In the genomic region with DNA sequence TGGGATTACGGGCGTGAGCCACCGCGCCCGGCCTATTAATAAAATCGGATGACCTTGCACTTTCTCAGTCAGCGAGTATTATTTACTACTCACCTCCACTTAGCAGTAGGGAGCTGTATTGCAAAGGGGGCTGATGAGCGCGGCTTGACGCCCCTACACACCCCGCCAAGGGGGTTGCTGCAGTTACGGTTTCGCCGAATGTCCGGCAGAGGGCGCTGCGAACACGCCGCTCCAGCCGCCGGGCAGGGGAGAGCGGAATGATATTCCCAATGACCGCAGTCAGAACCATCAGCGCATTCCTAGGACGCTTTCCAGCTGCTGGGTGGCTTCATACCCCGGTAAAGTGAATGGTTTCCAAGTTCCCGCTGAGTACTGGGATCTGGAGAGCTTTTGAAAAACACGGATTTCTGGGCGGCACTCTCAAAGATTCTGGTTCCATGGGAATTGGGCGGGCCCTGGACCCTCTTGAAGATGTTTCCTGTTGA, we compare ENCODE assay signal across 7 cellular contexts. TPM values are rescaled to one million over a fixed set of nuclear protein-coding genes. Genes with fewer than 3 reads are reported as not detected.
DNase-seq lines count a peak whose midpoint lies in the region; ATAC-seq, FAIRE-seq and TF ChIP-seq lines count a peak whose summit lies in the region.

No MANE protein-coding gene starts in this region.

- H3K4me1 ChIP-seq in HAP-1, result peaks cover 6% of the 10 kb centered on the region

- H3K4me3 ChIP-seq in HAP-1, result no peak overlapping the region
- H3K4me3 ChIP-seq in bronchial epithelial cell (ENCODE audit: low read depth, low read length), result no peak overlapping the region

- in situ Hi-C loops in HAP-1 (cut with MboI; ENCODE audit: low sequenced_read_pairs), result loop anchor here (25.0 kb wide), 1 partner anchor 116 kb away; no protein-coding TSS in a partner anchor

- H3K27ac ChIP-seq in VCaP, result no peak overlapping the region

- peak; percentile 97 for TF ChIP-seq CTCF in VCaP (conservative IDR thresholded peaks at IDR 0.05)
- peak; percentile 95 for TF ChIP-seq CTCF in bronchial epithelial cell (IDR thresholded peaks at IDR 0.05; ENCODE audit: insufficient read depth, low read length, severe bottlenecking)

- ATAC-seq in GM18909 (IDR thresholded peaks at IDR 0.05; ENCODE audit: poor library complexity, unreplicated experiment), result no peak

- no peaks in the 10 kb centered on the region for H3K36me3 ChIP-seq in HAP-1 (replicated peaks)
- H3K36me3 ChIP-seq in bronchial epithelial cell (ENCODE audit: control insufficient read depth, insufficient read depth, low read length), result peaks cover 7% of the 10 kb centered on the region

- FAIRE-seq in bronchial epithelial cell (lab: Jason Lieb, UNC), result no peak

- DNase-seq in HAP-1 (ENCODE audit: low spot score in 2 of 2), result peak; percentile 66 to 79
- DNase-seq in bronchial epithelial cell (ENCODE audit: low read depth), result no peak
- DNase-seq in iris pigment epithelial cell (ENCODE audit: low read depth), result peak; percentile 65
- DNase-seq in stimulated activated CD4-positive, alpha-beta T cell treated with anti-CD3 and anti-CD28 coated beads, Interleukin-15, amount 100 ng/mL, for 1 hour (ENCODE audit: low read depth in 1 of 2, low spot score in 1 of 2), result peak; percentile 23 to 33
- DNase-seq in NCI-H446 (lab: John Stamatoyannopoulos, UW), result no peak

- no peaks in the 10 kb centered on the region for H3K27me3 ChIP-seq in HAP-1 (ENCODE audit: low read depth)
- no peaks in the 10 kb centered on the region for H3K27me3 ChIP-seq in bronchial epithelial cell (ENCODE audit: control insufficient read depth, insufficient read depth, low read length)

- H3K9me3 ChIP-seq in HAP-1, result no peaks in the 10 kb centered on the region

RNA-seq across cellular contexts. Expression of gene TPT1, which starts 30.0 kb away (rescaled TPM):
- total RNA-seq in bronchial epithelial cell, result 6,256 and 7,903 TPM in 2 replicates

RNA-seq across cellular contexts. Expression of gene SLC25A30, which starts 47.2 kb away (rescaled TPM):
- total RNA-seq in bronchial epithelial cell, result 13.8 and 18.4 TPM in 2 replicates

Comparison
In these comparisons a context has a peak if more than half of its experiments do, and no peak if none do; other contexts are left out.
1. DNase-seq: peak in HAP-1 (2 of 2), iris pigment epithelial cell (single experiment) and stimulated activated CD4-positive, alpha-beta T cell treated with anti-CD3 and anti-CD28 coated beads, Interleukin-15, amount 100 ng/mL, for 1 hour (2 of 2); none in bronchial epithelial cell (single experiment) and NCI-H446 (0 of 2).